20 cellular contexts compared by ENCODE assay signal in the genomic region with DNA sequence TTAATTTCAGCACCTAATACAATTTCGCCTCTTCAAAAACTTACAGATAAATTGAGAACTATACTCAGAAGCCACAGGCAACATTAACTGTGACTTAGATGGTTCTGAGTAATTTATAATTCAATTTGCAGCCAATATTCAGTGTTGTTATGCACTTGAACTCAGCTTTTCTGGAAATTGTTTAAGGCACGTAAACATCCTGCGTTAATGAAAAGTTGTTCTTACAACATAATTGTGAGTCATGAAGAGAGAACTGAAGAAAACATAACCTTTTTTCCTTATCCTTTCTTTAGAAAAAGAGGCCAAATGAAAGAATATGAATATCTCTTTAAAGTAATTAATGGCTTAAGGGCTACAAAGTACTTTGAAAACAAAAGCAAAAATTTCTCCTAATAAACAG.
"Had no signal": no experiment of that assay in that cellular context is flagged by ENCODE, and none has a peak within 500 bp of the region (broad histone marks: within the 10 kb centered on the region; RNA-seq: fewer than 3 reads in every experiment).

No MANE protein-coding gene starts in this region.

- H3K9me3 ChIP-seq: neutrophil, pancreas, psoas muscle, right atrium auricular region, tibial artery had no signal

- H3K36me3 Mint-ChIP-seq: activated naive CD8-positive, alpha-beta T cell treated with anti-CD3 and anti-CD28 coated beads for 36 hours; T-cell had no signal

- DNase-seq: activated naive CD8-positive, alpha-beta T cell treated with anti-CD3 and anti-CD28 coated beads for 36 hours; activated T-cell treated with anti-CD3 and anti-CD28 coated beads, Interleukin-2, amount 50 U/mL, for 1 hour; amniotic stem cell; left ventricle myocardium superior; pancreas; psoas muscle; stimulated activated CD4-positive, alpha-beta T cell treated with anti-CD3 and anti-CD28 coated beads, Interleukin-12 subunit alpha, Interleukin-12 subunit beta, amount 100 ng/mL, for 4 hours; stimulated activated CD4-positive, alpha-beta T cell treated with anti-CD3 and anti-CD28 coated beads, Interleukin-4, amount 100 ng/mL, for 4 hours; substantia nigra; T-cell; tibial artery; WERI-Rb-1 had no signal

- H3K4me1 Mint-ChIP-seq: nephron had no signal

- H3K27ac Mint-ChIP-seq: activated naive CD8-positive, alpha-beta T cell treated with anti-CD3 and anti-CD28 coated beads for 36 hours; activated T-helper 17 cell treated with anti-CD3 and anti-CD28 coated beads, Interleukin-2, amount 50 U/mL, for 72 hours; nephron; stimulated activated naive CD8-positive, alpha-beta T cell treated with anti-CD3 and anti-CD28 coated beads, Interleukin-15, Interleukin-2, amounts not matched to agents 100 ng/mL and 50 ng/mL, for 24 hours; T-cell; T-helper 2 cell treated with Interferon-gamma antibody and Interleukin-4, amounts not matched to agents 5 μg/mL and 100 μg/mL, for 36 hours had no signal

- H3K9me3 Mint-ChIP-seq: activated naive CD8-positive, alpha-beta T cell treated with anti-CD3 and anti-CD28 coated beads for 36 hours; activated T-helper 17 cell treated with anti-CD3 and anti-CD28 coated beads, Interleukin-2, amount 50 U/mL, for 72 hours; nephron; stimulated activated naive CD8-positive, alpha-beta T cell treated with anti-CD3 and anti-CD28 coated beads, Interleukin-15, Interleukin-2, amounts not matched to agents 100 ng/mL and 50 ng/mL, for 24 hours; T-cell; T-helper 2 cell treated with Interferon-gamma antibody and Interleukin-4, amounts not matched to agents 5 μg/mL and 100 μg/mL, for 36 hours had no signal

- H3K4me1 ChIP-seq: pancreas, psoas muscle, right atrium auricular region, tibial artery had no signal

- H3K27ac ChIP-seq: coronary artery, epithelial cell of prostate, neutrophil, pancreas, psoas muscle, right atrium auricular region, tibial artery, WERI-Rb-1 had no signal

- H3K27me3 Mint-ChIP-seq: activated naive CD8-positive, alpha-beta T cell treated with anti-CD3 and anti-CD28 coated beads for 36 hours; activated T-helper 17 cell treated with anti-CD3 and anti-CD28 coated beads, Interleukin-2, amount 50 U/mL, for 72 hours; stimulated activated naive CD8-positive, alpha-beta T cell treated with anti-CD3 and anti-CD28 coated beads, Interleukin-15, Interleukin-2, amounts not matched to agents 100 ng/mL and 50 ng/mL, for 24 hours; T-cell had no signal

- H3K4me3 ChIP-seq: coronary artery, pancreas, psoas muscle, right atrium auricular region, tibial artery had no signal

- ATAC-seq: activated T-helper 17 cell treated with anti-CD3 and anti-CD28 coated beads, Interleukin-2, amount 50 U/mL, for 72 hours; left ventricle myocardium superior; pancreas; psoas muscle had no signal

- H3K36me3 ChIP-seq: neutrophil, pancreas, right atrium auricular region, tibial artery, WERI-Rb-1 had no signal

- H3K27me3 ChIP-seq: pancreas, right atrium auricular region had no signal

- H3K4me3 Mint-ChIP-seq: activated naive CD8-positive, alpha-beta T cell treated with anti-CD3 and anti-CD28 coated beads for 36 hours; activated T-helper 17 cell treated with anti-CD3 and anti-CD28 coated beads, Interleukin-2, amount 50 U/mL, for 72 hours; nephron; stimulated activated naive CD8-positive, alpha-beta T cell treated with anti-CD3 and anti-CD28 coated beads, Interleukin-15, Interleukin-2, amounts not matched to agents 100 ng/mL and 50 ng/mL, for 24 hours; T-cell had no signal
